17 cellular contexts compared by ENCODE assay signal in genomic region chr9:107759823-107760166, GRCh38.
"Had no signal": no experiment of that assay in that cellular context is flagged by ENCODE, and none has a peak within 500 bp of the region (broad histone marks: within the 10 kb centered on the region; RNA-seq: fewer than 3 reads in every experiment).

No MANE protein-coding gene starts in this region.

- H3K4me1 ChIP-seq: neural progenitor cell, uterus had no signal

- H3K27me3 ChIP-seq: heart right ventricle, left lung, neural progenitor cell, tibial nerve, uterus had no signal

- H3K27ac ChIP-seq: epithelial cell of prostate, neural progenitor cell, uterus, WERI-Rb-1 had no signal

- ATAC-seq: activated CD8-positive, alpha-beta T cell treated with anti-CD3 and anti-CD28 coated beads, Interleukin-2, amount 10 ng/mL, durations not matched to agents 7 days and 5 days; activated naive CD8-positive, alpha-beta T cell treated with anti-CD3 and anti-CD28 coated beads, Interleukin-2, amount 50 U/mL, for 24 hours; naive thymus-derived CD8-positive, alpha-beta T cell had no signal

- H3K36me3 ChIP-seq: heart right ventricle, left lung, neural progenitor cell, tibial nerve, uterus, WERI-Rb-1 had no signal

- H3K9me3 ChIP-seq: left lung, uterus had no signal

- H3K4me3 ChIP-seq: heart right ventricle, left lung, neural progenitor cell, tibial nerve, uterus had no signal

- FAIRE-seq: TTC549 had no signal

- DNase-seq: activated CD4-positive, alpha-beta T cell treated with anti-CD3 and anti-CD28 coated beads, Interleukin-2, amount 50 U/mL, for 1 hour; activated CD4-positive, CD25-positive, alpha-beta regulatory T cell treated with anti-CD3 and anti-CD28 coated beads, Interleukin-2, amount 50 U/mL, for 72 hours; activated CD8-positive, alpha-beta T cell treated with anti-CD3 and anti-CD28 coated beads, Interleukin-2, amount 10 ng/mL, durations not matched to agents 7 days and 5 days; activated gamma-delta T cell; activated naive CD4-positive, alpha-beta T cell treated with anti-CD3 and anti-CD28 coated beads, Interleukin-2, amount 50 U/mL, for 16 hours; activated naive CD8-positive, alpha-beta T cell treated with anti-CD3 and anti-CD28 coated beads, Interleukin-2, amount 50 U/mL, for 24 hours; cortex of kidney; heart right ventricle; left lung; naive thymus-derived CD8-positive, alpha-beta T cell; stimulated activated CD4-positive, alpha-beta T cell treated with anti-CD3 and anti-CD28 coated beads, Interleukin-4, amount 100 ng/mL, for 24 hours; uterus; WERI-Rb-1 had no signal
